Comparison of ENCODE assay signal across 20 cellular contexts in the genomic region with DNA sequence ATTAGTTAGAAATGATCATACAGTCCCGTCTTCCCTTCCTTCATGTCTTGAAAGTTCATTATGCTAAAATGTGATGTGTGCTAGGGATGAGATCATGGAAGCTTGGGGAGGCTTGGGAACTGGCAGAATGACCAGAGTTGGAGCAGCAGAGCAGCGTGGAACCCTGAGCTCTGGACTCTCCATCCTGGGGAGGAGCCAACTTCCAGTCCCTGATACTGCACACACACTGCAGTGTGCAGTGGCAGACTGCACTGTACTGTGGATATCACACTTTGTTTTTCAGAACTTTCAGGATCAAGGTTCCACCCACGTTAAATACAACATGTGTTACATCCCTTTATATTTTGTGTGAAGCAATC. TPM values are rescaled to one million over a fixed set of nuclear protein-coding genes. Genes with fewer than 3 reads are reported as not detected.
DNase-seq lines count a peak whose midpoint lies in the region; ATAC-seq, FAIRE-seq and TF ChIP-seq lines count a peak whose summit lies in the region.
"Had no signal": no experiment of that assay in that cellular context is flagged by ENCODE, and none has a peak within 500 bp of the region (broad histone marks: within the 10 kb centered on the region; RNA-seq: fewer than 3 reads in every experiment).

No MANE protein-coding gene starts in this region.

- no peak for TF ChIP-seq RAD21 in GM12878 (IDR thresholded peaks at IDR 0.05; ENCODE audit: insufficient read depth, low read depth, low read length)

- no peak for FAIRE-seq in GM12878 (lab: Jason Lieb, UNC)
- FAIRE-seq: A204.1, GM19239, HTR-8/SVneo had no signal

- H3K4me2 ChIP-seq in GM12878 (ENCODE audit: control insufficient read depth, insufficient read depth) = no peak overlapping the region

- SMC1A ChIA-PET in GM12878 (lab: Charles Lee; ENCODE audit: uncharacterized antibody, unreplicated experiment) = no interaction called here

- no peaks in the 10 kb centered on the region for H3K4me1 Mint-ChIP-seq in T-helper 2 cell treated with Interferon-gamma antibody and Interleukin-4, amounts not matched to agents 5 μg/mL and 100 μg/mL, for 36 hours (ENCODE audit: low read depth)

- H3K79me2 ChIP-seq in GM12878 (ENCODE audit: control insufficient read depth, insufficient read depth, low read length) = no peaks in the 10 kb centered on the region

- no peak overlapping the region for H3K4me3 Mint-ChIP-seq in T-helper 2 cell treated with Interferon-gamma antibody and Interleukin-4, amounts not matched to agents 5 μg/mL and 100 μg/mL, for 36 hours

- no peak overlapping the region for H3K9ac ChIP-seq in GM12878 (ENCODE audit: control insufficient read depth, insufficient read depth, low read length)

- no peak overlapping the region for H2AFZ ChIP-seq in GM12878 (ENCODE audit: control insufficient read depth, low read depth, low read length)

- H3K27me3 Mint-ChIP-seq in T-helper 2 cell treated with Interferon-gamma antibody and Interleukin-4, amounts not matched to agents 5 μg/mL and 100 μg/mL, for 36 hours (ENCODE audit: low read depth) = peaks cover 2% of the 10 kb centered on the region

- no peak for TF ChIP-seq EP300 in GM12878 (IDR thresholded peaks at IDR 0.05; ENCODE audit: borderline replicate concordance in 1 of 2, control insufficient read depth in 1 of 2, low read depth in 2 of 2, low read length in 2 of 2)
- no peak for TF ChIP-seq EP300 in upper lobe of left lung (IDR thresholded peaks at IDR 0.05)

- peaks cover 4% of the 10 kb centered on the region for H3K9me3 Mint-ChIP-seq in T-helper 2 cell treated with Interferon-gamma antibody and Interleukin-4, amounts not matched to agents 5 μg/mL and 100 μg/mL, for 36 hours

- no peak overlapping the region for H3K4me3 ChIP-seq in right atrium auricular region
- H3K4me3 ChIP-seq in GM12878 = no peak overlapping the region
- no peak overlapping the region for H3K4me3 ChIP-seq in upper lobe of left lung
- H3K4me3 ChIP-seq: SK-N-MC had no signal

- POLR2A ChIA-PET in GM12878 (lab: Charles Lee) = no interaction called here

- intact Hi-C loops in Right ventricle myocardium inferior (cut with DNase I) (no loop called here), GM12878 (cut with micrococcal nuclease; ENCODE audit: unreplicated experiment) (no loop called here)

- H3K27me3 ChIP-seq in right atrium auricular region = no peaks in the 10 kb centered on the region
- no peaks in the 10 kb centered on the region for H3K27me3 ChIP-seq in GM12878 (replicated peaks in 1 of 2; ENCODE audit: control insufficient read depth in 2 of 2, insufficient read depth in 2 of 2, low read length in 1 of 2)
- no peaks in the 10 kb centered on the region for H3K27me3 ChIP-seq in upper lobe of left lung

- in situ Hi-C loops in GM12878 (cut with MboI) = no loop called here

- no TSS peak for BruUV-seq in GM12878 (replicated peaks; lab: Mats Ljungman, UMichigan)

- no peaks in the 10 kb centered on the region for H3K36me3 Mint-ChIP-seq in T-helper 2 cell treated with Interferon-gamma antibody and Interleukin-4, amounts not matched to agents 5 μg/mL and 100 μg/mL, for 36 hours (ENCODE audit: low read depth)

- H3K4me1 ChIP-seq in right atrium auricular region = no peaks in the 10 kb centered on the region
- peaks cover 4% of the 10 kb centered on the region; the same call in 1 of the 2 replicates for H3K4me1 ChIP-seq in GM12878 (ENCODE audit: control insufficient read depth, insufficient read depth, low read length)
- no peaks in the 10 kb centered on the region for H3K4me1 ChIP-seq in upper lobe of left lung

- H3K9me3 ChIP-seq in right atrium auricular region = no peaks in the 10 kb centered on the region
- peaks cover 2% of the 10 kb centered on the region; the same call in 1 of the 3 replicates for H3K9me3 ChIP-seq in GM12878 (replicated peaks; ENCODE audit: control insufficient read depth, insufficient read depth, low read length)
- peaks cover 0 to 5% (median 0%) of the 10 kb centered on the region in 4 donors for H3K9me3 ChIP-seq in upper lobe of left lung

- H4K20me1 ChIP-seq in GM12878 (ENCODE audit: control insufficient read depth, insufficient read depth) = no peaks in the 10 kb centered on the region

- TF ChIP-seq POLR2A in GM12878 (IDR thresholded peaks at IDR 0.05; ENCODE audit: low read depth, low read length) = no peak
- TF ChIP-seq POLR2A in upper lobe of left lung (IDR thresholded peaks at IDR 0.05) = no peak

- no peak for DNase-seq in Right ventricle myocardium inferior (ENCODE audit: missing footprints)
- DNase-seq in right atrium auricular region (ENCODE audit: low spot score) = no peak
- no peak for DNase-seq in GM12878 (ENCODE audit: low read depth, low spot score)
- peak; percentile 38 for DNase-seq in myocyte (ENCODE audit: low read depth)
- DNase-seq in upper lobe of left lung = no peak
- DNase-seq in activated CD4-positive, alpha-beta T cell treated with anti-CD3 and anti-CD28 coated beads, Interleukin-2, amount 50 U/mL, for 1 hour = no peak
- DNase-seq in NCI-H345 treated with DMSO at 0.1 percent for 48 hours (lab: John Stamatoyannopoulos, UW; ENCODE audit: unreplicated experiment) = no peak
- no peak for DNase-seq in T-helper 2 cell treated with Interferon-gamma antibody and Interleukin-4, amounts not matched to agents 5 μg/mL and 100 μg/mL, for 36 hours (ENCODE audit: low spot score)
- DNase-seq: C1 segment of cervical spinal cord, COR-L47, H7, NCI-H1417, NCI-H187 treated with DMSO at 0.1 percent for 48 hours, NCI-H446 had no signal

- no peaks in the 10 kb centered on the region for H3K36me3 ChIP-seq in right atrium auricular region
- H3K36me3 ChIP-seq in GM12878 (ENCODE audit: control insufficient read depth in 2 of 2, insufficient read depth in 2 of 2, low read length in 1 of 2) = no peaks in the 10 kb centered on the region
- no peaks in the 10 kb centered on the region for H3K36me3 ChIP-seq in upper lobe of left lung

- RAD21 ChIA-PET in GM12878 (lab: Charles Lee; ENCODE audit: unreplicated experiment) = no interaction called here

- 50% methylated on average over 3 of the region's 3 CpGs for WGBS in GM12878 (ENCODE audit: insufficient coverage, insufficient replicate concordance, low lambda C conversion rate, missing lambda C conversion rate)
- WGBS in upper lobe of left lung, 2 donors = 63 to 66% methylated on average over 3 of the region's 3 CpGs

- TF ChIP-seq CTCF in right atrium auricular region (IDR thresholded peaks at IDR 0.05) = no peak
- no peak for TF ChIP-seq CTCF in GM12878 (IDR thresholded peaks at IDR 0.05 in 2 of 3, conservative IDR thresholded peaks at IDR 0.05 in 1 of 3; ENCODE audit: control insufficient read depth in 2 of 3, extremely low read depth in 1 of 3, insufficient read depth in 1 of 3, low read depth in 3 of 3, low read length in 3 of 3)
- TF ChIP-seq CTCF in upper lobe of left lung (IDR thresholded peaks at IDR 0.05) = no peak

- H3K27ac Mint-ChIP-seq in T-helper 2 cell treated with Interferon-gamma antibody and Interleukin-4, amounts not matched to agents 5 μg/mL and 100 μg/mL, for 36 hours = no peak overlapping the region

- ATAC-seq in Right ventricle myocardium inferior = peak; percentile 54
- ATAC-seq in GM12878 = peak; percentile 50; the same call in 2 of the 3 replicates
- ATAC-seq in upper lobe of left lung (ENCODE audit: low FRiP score in 2 of 2) = peak; percentile 50 to 83
- ATAC-seq: Panc1 had no signal

- H3K27ac ChIP-seq in right atrium auricular region (no peak overlapping the region), GM12878 (ENCODE audit: control insufficient read depth, insufficient read depth) (no peak overlapping the region), upper lobe of left lung (no peak overlapping the region)
- H3K27ac ChIP-seq: HL-60, SK-N-MC had no signal

- CTCF ChIA-PET in GM12878 (lab: Yijun Ruan, JAX) = no interaction called here

RNA-seq across cellular contexts. Expression of a gene that starts 27.3 kb away (rescaled TPM):
- 11.4 TPM for total RNA-seq in Right ventricle myocardium inferior
- 1 to 10 TPM; 3.1 to 7.6 TPM for total RNA-seq in right atrium auricular region
- 1.3 and 3.0 TPM in 2 replicates for total RNA-seq in GM12878 (2013; cell fraction: nucleolus; rRNA removed)
- total RNA-seq in GM12878 (2014; rRNA removed) = 0.11 and 0.62 TPM in 2 replicates
- 0.55 and 0.67 TPM in 2 replicates for total RNA-seq in GM12878 (2014; rRNA removed; fragmentation: Illumina TruSeq; extraction: Trizol)
- 0.69 and 2.1 TPM in 2 replicates for total RNA-seq in GM12878 (2021)
- not detected for polyA plus RNA-seq in GM12878 (2011; ENCODE audit: low read depth)
- 0.22 and 0.39 TPM in 2 replicates for polyA plus RNA-seq in GM12878 (2011; rRNA removed)
- polyA plus RNA-seq in GM12878 (2011; cell fraction: cytosol; rRNA removed) = 0.19 and 0.27 TPM in 2 replicates
- polyA plus RNA-seq in GM12878 (2011; cell fraction: nucleus; rRNA removed) = 0.18 and 0.46 TPM in 2 replicates
- polyA plus RNA-seq in GM12878 (2012) = 0.22 and 0.23 TPM in 2 replicates
- 0.37 and 3.5 TPM in 2 replicates for polyA plus RNA-seq in GM12878 (2014; fragmentation: Illumina TruSeq; extraction: Trizol)
- polyA plus RNA-seq in GM12878 (2014; fragmentation: Nextera tagmentation; extraction: Ambion mirVana) = under 1 TPM in 1 of 2 experiments, not detected in 1; 0.09 TPM
- polyA plus RNA-seq in GM12878 (2014; rRNA removed) = 0.23 and 0.28 TPM in 2 replicates
- polyA plus RNA-seq in GM12878 (2016; fragmentation: Nextera tagmentation; extraction: Ambion mirVana) = under 1 TPM; 0.35 to 0.36 TPM
- polyA minus RNA-seq in GM12878 (2011; rRNA and poly(A)+ RNA removed) = 0.22 and 0.31 TPM in 2 replicates
- polyA minus RNA-seq in GM12878 (2011; cell fraction: cytosol; rRNA and poly(A)+ RNA removed) = not detected in 2 replicates
- not detected in 2 replicates for polyA minus RNA-seq in GM12878 (2011; cell fraction: nucleus; rRNA and poly(A)+ RNA removed)
- total RNA-seq in myocyte = 0.24 and 0.52 TPM in 2 replicates
- polyA plus RNA-seq in myocyte (2012) = 0.42 TPM
- 1 to 10 TPM in 5 of 6 donors, under 1 TPM in 1; 0.39 to 5.4 (median 1.6) TPM for total RNA-seq in upper lobe of left lung

RNA-seq across cellular contexts. Expression of a gene that starts 40.6 kb away (rescaled TPM):
- total RNA-seq in Right ventricle myocardium inferior = 12.5 TPM
- total RNA-seq in right atrium auricular region = 10 to 100 TPM; 19.1 to 20.2 TPM
- 11.1 and 16.6 TPM in 2 replicates for total RNA-seq in GM12878 (2013; cell fraction: nucleolus; rRNA removed)
- 9.2 and 11.3 TPM in 2 replicates for total RNA-seq in GM12878 (2014; rRNA removed)
- total RNA-seq in GM12878 (2014; rRNA removed; fragmentation: Illumina TruSeq; extraction: Trizol) = 9.9 and 10.1 TPM in 2 replicates
- total RNA-seq in GM12878 (2021) = 10.9 and 11.9 TPM in 2 replicates
- 6.7 TPM for polyA plus RNA-seq in GM12878 (2011; ENCODE audit: low read depth)
- 15.5 and 19.7 TPM in 2 replicates for polyA plus RNA-seq in GM12878 (2011; rRNA removed)
- 6.0 and 6.5 TPM in 2 replicates for polyA plus RNA-seq in GM12878 (2011; cell fraction: cytosol; rRNA removed)
- polyA plus RNA-seq in GM12878 (2011; cell fraction: nucleus; rRNA removed) = 7.3 and 8.5 TPM in 2 replicates
- 7.1 and 8.6 TPM in 2 replicates for polyA plus RNA-seq in GM12878 (2012)
- 10.9 and 11.7 TPM in 2 replicates for polyA plus RNA-seq in GM12878 (2014; fragmentation: Illumina TruSeq; extraction: Trizol)
- polyA plus RNA-seq in GM12878 (2014; fragmentation: Nextera tagmentation; extraction: Ambion mirVana) = 1 to 10 TPM; 4.2 to 5.3 TPM
- polyA plus RNA-seq in GM12878 (2014; rRNA removed) = 12.3 and 12.6 TPM in 2 replicates
- polyA plus RNA-seq in GM12878 (2016; fragmentation: Nextera tagmentation; extraction: Ambion mirVana) = 10 to 100 TPM; 11.7 to 12.7 TPM
- 6.7 and 11.5 TPM in 2 replicates for polyA minus RNA-seq in GM12878 (2011; rRNA and poly(A)+ RNA removed)
- 2.1 and 5.2 TPM in 2 replicates for polyA minus RNA-seq in GM12878 (2011; cell fraction: cytosol; rRNA and poly(A)+ RNA removed)
- polyA minus RNA-seq in GM12878 (2011; cell fraction: nucleus; rRNA and poly(A)+ RNA removed) = 2.3 and 3.8 TPM in 2 replicates
- total RNA-seq in myocyte = 29.1 and 34.5 TPM in 2 replicates
- 14.7 TPM for polyA plus RNA-seq in myocyte (2012)
- 10 to 100 TPM in 4 of 6 donors, 1 to 10 TPM in 2; 5.3 to 15.8 (median 13.4) TPM for total RNA-seq in upper lobe of left lung
